ENCODE assay signal across 8 cellular contexts in genomic region chr7:155763721-155764431, GRCh38. TPM values are rescaled to one million over a fixed set of nuclear protein-coding genes. Genes with fewer than 3 reads are reported as not detected.
DNase-seq lines count a peak whose midpoint lies in the region; ATAC-seq and TF ChIP-seq lines count a peak whose summit lies in the region.

No MANE protein-coding gene starts in this region.

- H3K9me3 ChIP-seq in muscle layer of duodenum (ENCODE audit: control insufficient read depth in 1 of 2, low read length in 2 of 2) = no peaks in the 10 kb centered on the region

- no peaks in the 10 kb centered on the region; the same call in 1 of the 2 replicates for H3K27me3 Mint-ChIP-seq in HFFc6 (ENCODE audit: insufficient read depth)

- H3K9me3 Mint-ChIP-seq in activated naive CD4-positive, alpha-beta T cell treated with anti-CD3 and anti-CD28 coated beads, Interleukin-2, amount 50 U/mL, for 72 hours = no peaks in the 10 kb centered on the region
- no peaks in the 10 kb centered on the region for H3K9me3 Mint-ChIP-seq in HFFc6

- peak overlapping the region; percentile 89 to 96 for H3K27ac Mint-ChIP-seq in activated naive CD4-positive, alpha-beta T cell treated with anti-CD3 and anti-CD28 coated beads, Interleukin-2, amount 50 U/mL, for 72 hours
- no peak overlapping the region for H3K27ac Mint-ChIP-seq in HFFc6

- no peak overlapping the region for H3K4me3 Mint-ChIP-seq in HFFc6

- H3K4me3 ChIP-seq in muscle layer of duodenum (ENCODE audit: low read depth in 1 of 2, low read length in 2 of 2) = no peak overlapping the region

- H3K36me3 ChIP-seq in muscle layer of duodenum (ENCODE audit: control insufficient read depth in 1 of 2, insufficient read depth in 2 of 2, low read length in 2 of 2) = peaks cover 39 to 40% of the 10 kb centered on the region in 2 donors

- DNase-seq in GM20000 (ENCODE audit: low spot score) (peak; percentile 66), Kasumi-1 (lab: John Stamatoyannopoulos, UW) (peak; percentile 88 to 95), NCI-H128 (lab: John Stamatoyannopoulos, UW; ENCODE audit: unreplicated experiment) (no peak), COR-L47 (lab: John Stamatoyannopoulos, UW) (no peak), GOT3 (lab: John Stamatoyannopoulos, UW) (no peak), HFFc6 (no peak)
- peak; percentile 60 to 77 for DNase-seq in activated naive CD4-positive, alpha-beta T cell treated with anti-CD3 and anti-CD28 coated beads, Interleukin-2, amount 50 U/mL, for 72 hours (ENCODE audit: low spot score in 2 of 2)

- no peak for TF ChIP-seq CTCF in GM20000 (IDR thresholded peaks at IDR 0.05; ENCODE audit: extremely low read depth, missing control alignments)
- no peak for TF ChIP-seq CTCF in HFFc6 (IDR thresholded peaks at IDR 0.05)

- no peaks in the 10 kb centered on the region for H3K4me1 Mint-ChIP-seq in HFFc6 (ENCODE audit: low read depth)

- H3K4me1 ChIP-seq in muscle layer of duodenum (ENCODE audit: control insufficient read depth in 1 of 2, insufficient read depth in 2 of 2, low read length in 2 of 2) = peaks cover 0 to 9% of the 10 kb centered on the region in 2 donors

- peaks cover 5 to 37% of the 10 kb centered on the region in 2 donors for H3K36me3 Mint-ChIP-seq in activated naive CD4-positive, alpha-beta T cell treated with anti-CD3 and anti-CD28 coated beads, Interleukin-2, amount 50 U/mL, for 72 hours
- peaks cover 4% of the 10 kb centered on the region for H3K36me3 Mint-ChIP-seq in HFFc6 (ENCODE audit: low read depth)

- H3K27ac ChIP-seq in muscle layer of duodenum (ENCODE audit: low read length) = peak overlapping the region; percentile 33

- ATAC-seq in activated naive CD4-positive, alpha-beta T cell treated with anti-CD3 and anti-CD28 coated beads, Interleukin-2, amount 50 U/mL, for 72 hours = peak; percentile 88 to 89

- H3K27me3 ChIP-seq in muscle layer of duodenum (ENCODE audit: low read depth, low read length) = no peaks in the 10 kb centered on the region

RNA-seq across cellular contexts. Expression of gene SHH, which starts 48.4 kb away (rescaled TPM):
- total RNA-seq in activated naive CD4-positive, alpha-beta T cell treated with anti-CD3 and anti-CD28 coated beads, Interleukin-2, amount 50 U/mL, for 72 hours = not detected
- total RNA-seq in HFFc6 (2021; fragmentation: NEBNext Ultra II Directional; extraction: Animal tissue kit (Norgen Biotek cat#: 25700)) = not detected

Comparison
In these comparisons a context has a peak if more than half of its experiments do, and no peak if none do; other contexts are left out.
1. DNase-seq: peak in GM20000 (single experiment), Kasumi-1 (2 of 2) and activated naive CD4-positive, alpha-beta T cell treated with anti-CD3 and anti-CD28 coated beads, Interleukin-2, amount 50 U/mL, for 72 hours (2 of 2); none in NCI-H128 (single experiment), COR-L47 (single experiment), GOT3 (single experiment) and HFFc6 (single experiment).